8 cellular contexts compared by ENCODE assay signal in genomic region chr20:50165687-50166554, GRCh38. TPM values are rescaled to one million over a fixed set of nuclear protein-coding genes. Genes with fewer than 3 reads are reported as not detected.
DNase-seq lines count a peak whose midpoint lies in the region; ATAC-seq and TF ChIP-seq lines count a peak whose summit lies in the region.

No MANE protein-coding gene starts in this region.

- H3K27me3 ChIP-seq in GM06990 (replicated peaks; ENCODE audit: control insufficient read depth, insufficient read depth, low read length) (no peaks in the 10 kb centered on the region), prostate gland (replicated peaks; ENCODE audit: insufficient read depth) (no peaks in the 10 kb centered on the region)

- intact Hi-C loops in left ventricle myocardium superior (cut with micrococcal nuclease) (loop anchor here (5.0 kb wide), 1 partner anchor 44 kb away; no protein-coding TSS in a partner anchor), prostate gland (cut with DNase I) (no loop called here)

- H3K4me3 ChIP-seq in GM06990 (replicated peaks; ENCODE audit: low read depth, low read length) (peak overlapping the region; percentile 66), prostate gland (peak overlapping the region in 1 of 2 donors; percentile 8)

- no peaks in the 10 kb centered on the region for H3K9me3 ChIP-seq in prostate gland

- WGBS in prostate gland: 4% methylated on average over 20 of the region's 20 CpGs

- no peaks in the 10 kb centered on the region for H3K4me1 ChIP-seq in prostate gland (replicated peaks)

- TF ChIP-seq CTCF in GM06990 (IDR thresholded peaks at IDR 0.05; ENCODE audit: insufficient read depth, low read length, poor library complexity, severe bottlenecking): no peak
- TF ChIP-seq CTCF in prostate gland (IDR thresholded peaks at IDR 0.05): no peak

- H3K27ac ChIP-seq in prostate gland: peak overlapping the region; percentile 80 to 83

- H3K36me3 ChIP-seq in GM06990 (ENCODE audit: control insufficient read depth, insufficient read depth, low read length) (no peaks in the 10 kb centered on the region), prostate gland (no peaks in the 10 kb centered on the region)

- peak; percentile 56 for TF ChIP-seq POLR2A in prostate gland (IDR thresholded peaks at IDR 0.05)

- ATAC-seq in HG02642 (IDR thresholded peaks at IDR 0.05; ENCODE audit: poor library complexity, unreplicated experiment) (peak; percentile 88), left ventricle myocardium superior (peak; percentile 94)

- peak; percentile 81 for DNase-seq in GM06990 (ENCODE audit: extremely low read depth, insufficient read length)
- DNase-seq in NCI-H1436 treated with DMSO at 0.1 percent for 48 hours (lab: John Stamatoyannopoulos, UW): peak; percentile 92
- peak in 4 of 5 donors; percentile 39 to 84 (median 54) for DNase-seq in T-helper 1 cell
- peak in 54 of 56 donors; percentile 16 to 98 (median 72) for DNase-seq in amygdala (lab: John Stamatoyannopoulos, UW)
- peak; percentile 95 for DNase-seq in left ventricle myocardium superior
- peak; percentile 99 for DNase-seq in prostate gland (ENCODE audit: low spot score)
- DNase-seq in ureter (ENCODE audit: low spot score): peak; percentile 98

RNA-seq across cellular contexts. Expression of gene PEDS1, which starts 12.4 kb away (rescaled TPM):
- total RNA-seq in left ventricle myocardium superior (31.1 TPM), prostate gland (10 to 100 TPM; 34.5 to 54.8 TPM), ureter (31.3 TPM)

RNA-seq across cellular contexts. Expression of gene CEBPB, which starts 24.7 kb away (rescaled TPM):
- total RNA-seq in left ventricle myocardium superior: 59.4 TPM
- total RNA-seq in prostate gland: 10 to 100 TPM; 72.8 to 77.2 TPM
- 59.3 TPM for total RNA-seq in ureter

RNA-seq across cellular contexts. Expression of gene UBE2V1, which starts 53.0 kb away (rescaled TPM):
- total RNA-seq in left ventricle myocardium superior (92.6 TPM), prostate gland (10 to 100 TPM; 47.1 to 64.7 TPM), ureter (120 TPM)
